ENCODE assay signal across 1 cellular context in the genomic region with DNA sequence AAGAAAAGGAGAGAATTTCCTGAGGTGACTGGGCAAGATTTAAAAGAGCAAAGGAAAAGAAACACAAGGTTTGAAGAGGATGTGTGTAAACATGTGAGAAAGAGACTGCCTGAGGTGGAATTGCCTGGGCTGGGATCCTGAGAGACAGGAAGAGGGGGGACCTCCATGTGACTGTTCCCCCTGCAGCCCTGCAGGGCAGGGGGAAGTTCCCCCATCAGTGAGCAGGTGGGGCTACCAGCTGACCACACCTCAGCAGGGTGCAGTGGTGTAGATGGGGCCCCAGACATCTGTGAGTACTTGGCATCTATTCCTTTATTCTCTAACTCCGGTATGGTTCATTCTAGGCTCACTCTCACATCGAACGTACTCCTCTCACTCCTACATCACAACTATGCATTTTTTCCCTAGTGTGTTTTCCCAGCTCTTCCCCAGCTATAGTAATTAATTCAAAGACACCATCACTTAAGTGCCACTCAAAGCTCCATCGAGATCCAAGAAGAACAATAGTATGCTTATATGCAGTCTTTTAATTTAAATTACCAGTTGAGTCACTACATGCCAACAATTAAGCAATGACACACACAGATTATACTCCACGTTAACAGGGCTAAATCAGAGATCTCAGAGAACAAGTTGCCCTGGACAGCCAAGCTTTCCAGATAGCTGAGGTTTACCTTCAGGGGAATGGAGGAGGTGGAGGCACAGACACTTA.
TF ChIP-seq lines count a peak whose summit lies in the region.

No MANE protein-coding gene starts in this region.

TF ChIP-seq in H1, 55 proteins besides CTCF, POLR2A, EP300 and RAD21:
- TF ChIP-seq, protein P1, sequence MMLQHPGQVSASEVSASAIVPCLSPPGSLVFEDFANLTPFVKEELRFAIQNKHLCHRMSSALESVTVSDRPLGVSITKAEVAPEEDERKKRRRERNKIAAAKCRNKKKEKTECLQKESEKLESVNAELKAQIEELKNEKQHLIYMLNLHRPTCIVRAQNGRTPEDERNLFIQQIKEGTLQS (IDR thresholded peaks at IDR 0.05; ENCODE audit: insufficient read depth, low read depth, low read length): no peak
- TF ChIP-seq, protein P2, sequence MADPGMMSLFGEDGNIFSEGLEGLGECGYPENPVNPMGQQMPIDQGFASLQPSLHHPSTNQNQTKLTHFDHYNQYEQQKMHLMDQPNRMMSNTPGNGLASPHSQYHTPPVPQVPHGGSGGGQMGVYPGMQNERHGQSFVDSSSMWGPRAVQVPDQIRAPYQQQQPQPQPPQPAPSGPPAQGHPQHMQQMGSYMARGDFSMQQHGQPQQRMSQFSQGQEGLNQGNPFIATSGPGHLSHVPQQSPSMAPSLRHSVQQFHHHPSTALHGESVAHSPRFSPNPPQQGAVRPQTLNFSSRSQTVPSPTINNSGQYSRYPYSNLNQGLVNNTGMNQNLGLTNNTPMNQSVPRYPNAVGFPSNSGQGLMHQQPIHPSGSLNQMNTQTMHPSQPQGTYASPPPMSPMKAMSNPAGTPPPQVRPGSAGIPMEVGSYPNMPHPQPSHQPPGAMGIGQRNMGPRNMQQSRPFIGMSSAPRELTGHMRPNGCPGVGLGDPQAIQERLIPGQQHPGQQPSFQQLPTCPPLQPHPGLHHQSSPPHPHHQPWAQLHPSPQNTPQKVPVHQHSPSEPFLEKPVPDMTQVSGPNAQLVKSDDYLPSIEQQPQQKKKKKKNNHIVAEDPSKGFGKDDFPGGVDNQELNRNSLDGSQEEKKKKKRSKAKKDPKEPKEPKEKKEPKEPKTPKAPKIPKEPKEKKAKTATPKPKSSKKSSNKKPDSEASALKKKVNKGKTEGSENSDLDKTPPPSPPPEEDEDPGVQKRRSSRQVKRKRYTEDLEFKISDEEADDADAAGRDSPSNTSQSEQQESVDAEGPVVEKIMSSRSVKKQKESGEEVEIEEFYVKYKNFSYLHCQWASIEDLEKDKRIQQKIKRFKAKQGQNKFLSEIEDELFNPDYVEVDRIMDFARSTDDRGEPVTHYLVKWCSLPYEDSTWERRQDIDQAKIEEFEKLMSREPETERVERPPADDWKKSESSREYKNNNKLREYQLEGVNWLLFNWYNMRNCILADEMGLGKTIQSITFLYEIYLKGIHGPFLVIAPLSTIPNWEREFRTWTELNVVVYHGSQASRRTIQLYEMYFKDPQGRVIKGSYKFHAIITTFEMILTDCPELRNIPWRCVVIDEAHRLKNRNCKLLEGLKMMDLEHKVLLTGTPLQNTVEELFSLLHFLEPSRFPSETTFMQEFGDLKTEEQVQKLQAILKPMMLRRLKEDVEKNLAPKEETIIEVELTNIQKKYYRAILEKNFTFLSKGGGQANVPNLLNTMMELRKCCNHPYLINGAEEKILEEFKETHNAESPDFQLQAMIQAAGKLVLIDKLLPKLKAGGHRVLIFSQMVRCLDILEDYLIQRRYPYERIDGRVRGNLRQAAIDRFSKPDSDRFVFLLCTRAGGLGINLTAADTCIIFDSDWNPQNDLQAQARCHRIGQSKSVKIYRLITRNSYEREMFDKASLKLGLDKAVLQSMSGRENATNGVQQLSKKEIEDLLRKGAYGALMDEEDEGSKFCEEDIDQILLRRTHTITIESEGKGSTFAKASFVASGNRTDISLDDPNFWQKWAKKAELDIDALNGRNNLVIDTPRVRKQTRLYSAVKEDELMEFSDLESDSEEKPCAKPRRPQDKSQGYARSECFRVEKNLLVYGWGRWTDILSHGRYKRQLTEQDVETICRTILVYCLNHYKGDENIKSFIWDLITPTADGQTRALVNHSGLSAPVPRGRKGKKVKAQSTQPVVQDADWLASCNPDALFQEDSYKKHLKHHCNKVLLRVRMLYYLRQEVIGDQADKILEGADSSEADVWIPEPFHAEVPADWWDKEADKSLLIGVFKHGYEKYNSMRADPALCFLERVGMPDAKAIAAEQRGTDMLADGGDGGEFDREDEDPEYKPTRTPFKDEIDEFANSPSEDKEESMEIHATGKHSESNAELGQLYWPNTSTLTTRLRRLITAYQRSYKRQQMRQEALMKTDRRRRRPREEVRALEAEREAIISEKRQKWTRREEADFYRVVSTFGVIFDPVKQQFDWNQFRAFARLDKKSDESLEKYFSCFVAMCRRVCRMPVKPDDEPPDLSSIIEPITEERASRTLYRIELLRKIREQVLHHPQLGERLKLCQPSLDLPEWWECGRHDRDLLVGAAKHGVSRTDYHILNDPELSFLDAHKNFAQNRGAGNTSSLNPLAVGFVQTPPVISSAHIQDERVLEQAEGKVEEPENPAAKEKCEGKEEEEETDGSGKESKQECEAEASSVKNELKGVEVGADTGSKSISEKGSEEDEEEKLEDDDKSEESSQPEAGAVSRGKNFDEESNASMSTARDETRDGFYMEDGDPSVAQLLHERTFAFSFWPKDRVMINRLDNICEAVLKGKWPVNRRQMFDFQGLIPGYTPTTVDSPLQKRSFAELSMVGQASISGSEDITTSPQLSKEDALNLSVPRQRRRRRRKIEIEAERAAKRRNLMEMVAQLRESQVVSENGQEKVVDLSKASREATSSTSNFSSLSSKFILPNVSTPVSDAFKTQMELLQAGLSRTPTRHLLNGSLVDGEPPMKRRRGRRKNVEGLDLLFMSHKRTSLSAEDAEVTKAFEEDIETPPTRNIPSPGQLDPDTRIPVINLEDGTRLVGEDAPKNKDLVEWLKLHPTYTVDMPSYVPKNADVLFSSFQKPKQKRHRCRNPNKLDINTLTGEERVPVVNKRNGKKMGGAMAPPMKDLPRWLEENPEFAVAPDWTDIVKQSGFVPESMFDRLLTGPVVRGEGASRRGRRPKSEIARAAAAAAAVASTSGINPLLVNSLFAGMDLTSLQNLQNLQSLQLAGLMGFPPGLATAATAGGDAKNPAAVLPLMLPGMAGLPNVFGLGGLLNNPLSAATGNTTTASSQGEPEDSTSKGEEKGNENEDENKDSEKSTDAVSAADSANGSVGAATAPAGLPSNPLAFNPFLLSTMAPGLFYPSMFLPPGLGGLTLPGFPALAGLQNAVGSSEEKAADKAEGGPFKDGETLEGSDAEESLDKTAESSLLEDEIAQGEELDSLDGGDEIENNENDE (IDR thresholded peaks at IDR 0.05; ENCODE audit: insufficient replicate concordance, low read length): no peak
- TF ChIP-seq RNF2 (IDR thresholded peaks at IDR 0.05; ENCODE audit: borderline replicate concordance, low read depth, low read length, missing control alignments, poor library complexity, severe bottlenecking) (no peak), KDM5A (IDR thresholded peaks at IDR 0.05; ENCODE audit: low read length) (no peak), SAP30 (IDR thresholded peaks at IDR 0.05; ENCODE audit: insufficient read depth, insufficient replicate concordance, low read length) (no peak), JUND (IDR thresholded peaks at IDR 0.05; ENCODE audit: low read length) (no peak), GABPA (IDR thresholded peaks at IDR 0.05; ENCODE audit: borderline replicate concordance, insufficient read depth, low read length) (no peak)
